26 cellular contexts compared by ENCODE assay signal in the genomic region with DNA sequence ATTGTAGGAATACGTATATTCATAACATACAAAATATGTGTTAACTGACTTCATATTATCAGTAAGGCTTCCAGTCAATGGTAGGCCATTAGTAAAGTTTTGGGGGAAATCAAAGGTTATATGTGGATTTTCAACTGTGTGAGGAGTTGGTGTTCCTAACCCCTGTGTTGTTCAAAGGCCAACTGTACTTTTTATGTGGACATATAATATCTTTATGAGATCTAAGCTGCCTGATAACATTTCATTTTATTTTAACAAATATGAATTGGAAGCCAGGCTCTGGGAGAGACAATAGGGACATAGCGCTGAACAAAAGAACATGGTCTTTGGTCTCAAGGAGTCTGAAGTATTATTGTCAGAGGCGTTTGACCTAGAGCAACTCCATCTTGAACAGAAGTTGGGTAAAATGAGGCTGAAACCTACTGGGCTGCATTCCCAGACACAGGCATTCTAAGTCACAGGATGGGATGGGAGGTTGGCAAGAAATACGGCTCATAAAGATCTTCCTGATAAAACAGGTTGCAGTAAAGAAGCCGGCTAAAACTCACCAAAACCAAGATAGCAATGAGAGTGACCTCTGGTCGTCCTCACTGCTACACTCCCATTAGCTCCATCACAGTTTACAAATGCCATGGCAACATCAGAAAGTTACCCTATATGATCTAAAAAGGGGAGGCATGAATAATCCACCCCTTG.
"Had no signal": no experiment of that assay in that cellular context is flagged by ENCODE, and none has a peak within 500 bp of the region (broad histone marks: within the 10 kb centered on the region; RNA-seq: fewer than 3 reads in every experiment).

No MANE protein-coding gene starts in this region.

- H3K4me3 ChIP-seq: esophagus muscularis mucosa, gastroesophageal sphincter, heart left ventricle, hepatocyte, left lung, psoas muscle, sigmoid colon, stomach, thyroid gland had no signal

- FAIRE-seq: endothelial cell of umbilical vein, kidney, urothelium cell line had no signal

- ATAC-seq: foreskin keratinocyte; gastroesophageal sphincter; heart left ventricle; left lung; naive thymus-derived CD4-positive, alpha-beta T cell; psoas muscle; right cardiac atrium; stimulated activated effector memory CD8-positive, alpha-beta T cell treated with anti-CD3 and anti-CD28 coated beads, Interleukin-12 subunit alpha, Interleukin-12 subunit beta, amount 100 ng/mL, for 72 hours had no signal

- H3K36me3 Mint-ChIP-seq: mesothelial cell of epicardium; stimulated activated effector memory CD8-positive, alpha-beta T cell treated with anti-CD3 and anti-CD28 coated beads, Interleukin-12 subunit alpha, Interleukin-12 subunit beta, amount 100 ng/mL, for 72 hours; type B pancreatic cell had no signal

- H3K9me3 ChIP-seq: psoas muscle, thyroid gland had no signal

- H3K4me1 Mint-ChIP-seq: mesothelial cell of epicardium; naive thymus-derived CD4-positive, alpha-beta T cell; nephron; stimulated activated effector memory CD8-positive, alpha-beta T cell treated with anti-CD3 and anti-CD28 coated beads, Interleukin-12 subunit alpha, Interleukin-12 subunit beta, amount 100 ng/mL, for 72 hours had no signal

- H3K4me1 ChIP-seq: esophagus muscularis mucosa, foreskin keratinocyte, gastroesophageal sphincter, heart left ventricle, left lung, psoas muscle, sigmoid colon, stomach, thyroid gland had no signal

- H3K27ac Mint-ChIP-seq: dendritic cell treated with granulocyte-macrophage colony-stimulating factor and Interleukin-4, amounts not matched to agents 40 ng/mL and 50 ng/mL, for 4 days; mesothelial cell of epicardium; naive thymus-derived CD4-positive, alpha-beta T cell; nephron; stimulated activated effector memory CD8-positive, alpha-beta T cell treated with anti-CD3 and anti-CD28 coated beads, Interleukin-12 subunit alpha, Interleukin-12 subunit beta, amount 100 ng/mL, for 72 hours; type B pancreatic cell had no signal

- H3K36me3 ChIP-seq: esophagus muscularis mucosa, gastroesophageal sphincter, heart left ventricle, left lung, sigmoid colon, stomach, thyroid gland had no signal

- H3K9me3 Mint-ChIP-seq: dendritic cell treated with granulocyte-macrophage colony-stimulating factor and Interleukin-4, amounts not matched to agents 40 ng/mL and 50 ng/mL, for 4 days; stimulated activated effector memory CD8-positive, alpha-beta T cell treated with anti-CD3 and anti-CD28 coated beads, Interleukin-12 subunit alpha, Interleukin-12 subunit beta, amount 100 ng/mL, for 72 hours; type B pancreatic cell had no signal

- H3K27me3 Mint-ChIP-seq: dendritic cell treated with granulocyte-macrophage colony-stimulating factor and Interleukin-4, amounts not matched to agents 40 ng/mL and 50 ng/mL, for 4 days had no signal

- DNase-seq: effector CD8-positive, alpha-beta T cell; foreskin keratinocyte; heart left ventricle; kidney; left lung; mesenchymal stem cell; naive thymus-derived CD4-positive, alpha-beta T cell; nucleus accumbens; psoas muscle; right cardiac atrium; sigmoid colon; stimulated activated CD4-positive, alpha-beta T cell treated with anti-CD3 and anti-CD28 coated beads, Interleukin-2, amount 100 ng/mL, for 24 hours; stimulated activated CD4-positive, alpha-beta T cell treated with anti-CD3 and anti-CD28 coated beads, Interleukin-4, amount 100 ng/mL, for 24 hours; stimulated activated naive CD4-positive, alpha-beta T cell treated with Interleukin-2 at 50 U/mL for 16 hours; stomach; thyroid gland had no signal

- H3K4me3 Mint-ChIP-seq: dendritic cell treated with granulocyte-macrophage colony-stimulating factor and Interleukin-4, amounts not matched to agents 40 ng/mL and 50 ng/mL, for 4 days; mesothelial cell of epicardium; naive thymus-derived CD4-positive, alpha-beta T cell; nephron; stimulated activated effector memory CD8-positive, alpha-beta T cell treated with anti-CD3 and anti-CD28 coated beads, Interleukin-12 subunit alpha, Interleukin-12 subunit beta, amount 100 ng/mL, for 72 hours; type B pancreatic cell had no signal

- H3K27ac ChIP-seq: esophagus muscularis mucosa, foreskin keratinocyte, gastroesophageal sphincter, heart left ventricle, hepatocyte, left lung, psoas muscle, sigmoid colon, stomach, thyroid gland had no signal

- H3K27me3 ChIP-seq: foreskin keratinocyte, hepatocyte, left lung, stomach, thyroid gland had no signal
